Comparison of ENCODE assay signal across 10 cellular contexts in the genomic region with DNA sequence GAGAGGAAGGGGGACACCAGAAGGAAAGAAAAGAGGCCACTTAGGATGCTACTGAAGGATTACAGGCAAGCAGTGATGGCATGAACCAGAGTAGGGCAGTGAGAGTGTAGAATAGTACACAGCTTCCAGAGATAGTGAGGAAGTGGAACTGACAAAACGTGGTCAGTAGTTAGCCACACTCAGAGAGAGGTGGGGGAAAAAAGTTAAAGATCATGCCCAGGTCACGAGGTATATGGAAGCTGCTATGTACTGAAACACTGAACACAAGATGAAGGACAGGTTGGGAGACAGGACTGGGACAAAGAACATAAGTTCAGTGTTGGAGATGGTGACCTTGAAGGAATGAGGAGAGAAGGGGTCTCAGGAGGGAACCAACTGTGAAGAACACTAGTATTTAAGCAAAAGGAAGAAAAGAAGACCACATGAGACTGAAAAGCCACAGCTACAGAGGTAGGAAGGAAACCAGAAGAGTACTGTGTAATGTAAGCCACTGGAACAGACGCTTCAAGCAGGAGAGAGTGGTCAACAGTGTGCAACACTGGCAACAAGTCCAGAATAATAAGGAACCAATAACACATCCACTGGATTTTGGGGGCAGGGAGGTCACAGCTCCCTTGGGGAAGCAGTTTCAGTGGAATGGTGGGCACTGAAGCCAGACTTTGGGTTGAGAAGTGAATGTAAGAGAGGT.
DNase-seq lines count a peak whose midpoint lies in the region; ATAC-seq lines count a peak whose summit lies in the region.
"Had no signal": no experiment of that assay in that cellular context is flagged by ENCODE, and none has a peak within 500 bp of the region (broad histone marks: within the 10 kb centered on the region; RNA-seq: fewer than 3 reads in every experiment).

No MANE protein-coding gene starts in this region.

- DNase-seq in CD1c-positive myeloid dendritic cell (ENCODE audit: extremely low spot score) (peak; percentile 30), caudate nucleus (lab: John Stamatoyannopoulos, UW) (no peak), NCI-H69 (lab: John Stamatoyannopoulos, UW) (no peak), activated gamma-delta T cell treated with Interleukin-2 at 50 U/mL for 16 hours (no peak), NCI-H82 (lab: John Stamatoyannopoulos, UW) (no peak), NCI-H2029 treated with DMSO at 0.1 percent for 48 hours (lab: John Stamatoyannopoulos, UW) (no peak)
- DNase-seq: activated CD4-positive, alpha-beta T cell treated with anti-CD3 and anti-CD28 coated beads, Interleukin-2, amount 50 U/mL, for 4 hours; stimulated activated naive CD4-positive, alpha-beta T cell treated with Interleukin-2 at 50 U/mL for 16 hours had no signal

- ATAC-seq in GM19397 (IDR thresholded peaks at IDR 0.05; ENCODE audit: unreplicated experiment) (peak; percentile 68), HG03103 (IDR thresholded peaks at IDR 0.05; ENCODE audit: low read depth, unreplicated experiment) (peak; percentile 48)

- H3K27ac ChIP-seq in caudate nucleus (ENCODE audit: low read depth, low read length), result peak overlapping the region; percentile 45
